1 cellular context compared by ENCODE assay signal in genomic region chr3:184250167-184250828, GRCh38.
TF ChIP-seq lines count a peak whose summit lies in the region.

No MANE protein-coding gene starts in this region.

TF ChIP-seq in SK-N-SH, 30 proteins besides CTCF, POLR2A, EP300 and RAD21 (continued from another document):
- TF ChIP-seq, protein P1, sequence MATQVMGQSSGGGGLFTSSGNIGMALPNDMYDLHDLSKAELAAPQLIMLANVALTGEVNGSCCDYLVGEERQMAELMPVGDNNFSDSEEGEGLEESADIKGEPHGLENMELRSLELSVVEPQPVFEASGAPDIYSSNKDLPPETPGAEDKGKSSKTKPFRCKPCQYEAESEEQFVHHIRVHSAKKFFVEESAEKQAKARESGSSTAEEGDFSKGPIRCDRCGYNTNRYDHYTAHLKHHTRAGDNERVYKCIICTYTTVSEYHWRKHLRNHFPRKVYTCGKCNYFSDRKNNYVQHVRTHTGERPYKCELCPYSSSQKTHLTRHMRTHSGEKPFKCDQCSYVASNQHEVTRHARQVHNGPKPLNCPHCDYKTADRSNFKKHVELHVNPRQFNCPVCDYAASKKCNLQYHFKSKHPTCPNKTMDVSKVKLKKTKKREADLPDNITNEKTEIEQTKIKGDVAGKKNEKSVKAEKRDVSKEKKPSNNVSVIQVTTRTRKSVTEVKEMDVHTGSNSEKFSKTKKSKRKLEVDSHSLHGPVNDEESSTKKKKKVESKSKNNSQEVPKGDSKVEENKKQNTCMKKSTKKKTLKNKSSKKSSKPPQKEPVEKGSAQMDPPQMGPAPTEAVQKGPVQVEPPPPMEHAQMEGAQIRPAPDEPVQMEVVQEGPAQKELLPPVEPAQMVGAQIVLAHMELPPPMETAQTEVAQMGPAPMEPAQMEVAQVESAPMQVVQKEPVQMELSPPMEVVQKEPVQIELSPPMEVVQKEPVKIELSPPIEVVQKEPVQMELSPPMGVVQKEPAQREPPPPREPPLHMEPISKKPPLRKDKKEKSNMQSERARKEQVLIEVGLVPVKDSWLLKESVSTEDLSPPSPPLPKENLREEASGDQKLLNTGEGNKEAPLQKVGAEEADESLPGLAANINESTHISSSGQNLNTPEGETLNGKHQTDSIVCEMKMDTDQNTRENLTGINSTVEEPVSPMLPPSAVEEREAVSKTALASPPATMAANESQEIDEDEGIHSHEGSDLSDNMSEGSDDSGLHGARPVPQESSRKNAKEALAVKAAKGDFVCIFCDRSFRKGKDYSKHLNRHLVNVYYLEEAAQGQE (IDR thresholded peaks at IDR 0.05; ENCODE audit: low read depth, low read length), result 0 out of 2 replicates have a peak, but pooled peaks have one; percentile 23
- TF ChIP-seq RXRA (IDR thresholded peaks at IDR 0.05; ENCODE audit: borderline replicate concordance, low read depth), result no peak
- TF ChIP-seq TEAD4 (IDR thresholded peaks at IDR 0.05; ENCODE audit: borderline replicate concordance, insufficient read depth), result no peak
- no peak for TF ChIP-seq TAF1 (IDR thresholded peaks at IDR 0.05; ENCODE audit: borderline replicate concordance, low read depth, low read length)
- no peak for TF ChIP-seq NFIC (IDR thresholded peaks at IDR 0.05; ENCODE audit: borderline replicate concordance)
- TF ChIP-seq ELF1 (IDR thresholded peaks at IDR 0.05), result no peak
- TF ChIP-seq FOSL2 (IDR thresholded peaks at IDR 0.05; ENCODE audit: borderline replicate concordance, low read depth), result no peak
- TF ChIP-seq EZH2phosphoT487 (IDR thresholded peaks at IDR 0.05; ENCODE audit: borderline replicate concordance, low read depth), result no peak
- TF ChIP-seq PBX3 (IDR thresholded peaks at IDR 0.05), result no peak
- TF ChIP-seq, protein P2, sequence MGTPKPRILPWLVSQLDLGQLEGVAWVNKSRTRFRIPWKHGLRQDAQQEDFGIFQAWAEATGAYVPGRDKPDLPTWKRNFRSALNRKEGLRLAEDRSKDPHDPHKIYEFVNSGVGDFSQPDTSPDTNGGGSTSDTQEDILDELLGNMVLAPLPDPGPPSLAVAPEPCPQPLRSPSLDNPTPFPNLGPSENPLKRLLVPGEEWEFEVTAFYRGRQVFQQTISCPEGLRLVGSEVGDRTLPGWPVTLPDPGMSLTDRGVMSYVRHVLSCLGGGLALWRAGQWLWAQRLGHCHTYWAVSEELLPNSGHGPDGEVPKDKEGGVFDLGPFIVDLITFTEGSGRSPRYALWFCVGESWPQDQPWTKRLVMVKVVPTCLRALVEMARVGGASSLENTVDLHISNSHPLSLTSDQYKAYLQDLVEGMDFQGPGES (IDR thresholded peaks at IDR 0.05; ENCODE audit: low read depth, low read length), result no peak
- no peak for TF ChIP-seq FOXM1 (IDR thresholded peaks at IDR 0.05; ENCODE audit: low read depth)
- TF ChIP-seq SMC3 (IDR thresholded peaks at IDR 0.05; ENCODE audit: low read depth, low read length), result peak; percentile 82
- TF ChIP-seq NRF1 (IDR thresholded peaks at IDR 0.05; ENCODE audit: low read depth, low read length), result no peak
- peak; percentile 50; the same call in 1 of the 2 replicates for TF ChIP-seq RCOR1 (IDR thresholded peaks at IDR 0.05; ENCODE audit: low read length)
- no peak for TF ChIP-seq ZBTB33 (IDR thresholded peaks at IDR 0.05; ENCODE audit: borderline replicate concordance, low read depth)
- TF ChIP-seq TCF12 (IDR thresholded peaks at IDR 0.05), result no peak
- TF ChIP-seq MAX (IDR thresholded peaks at IDR 0.05; ENCODE audit: low read depth), result no peak
- TF ChIP-seq MEF2A (IDR thresholded peaks at IDR 0.05; ENCODE audit: borderline replicate concordance, low read depth), result no peak
- no peak for TF ChIP-seq USF1 (IDR thresholded peaks at IDR 0.05; ENCODE audit: borderline replicate concordance, low read depth)
- no peak for TF ChIP-seq GABPA (IDR thresholded peaks at IDR 0.05; ENCODE audit: low read depth)
- TF ChIP-seq USF2 (IDR thresholded peaks at IDR 0.05; ENCODE audit: borderline replicate concordance, low read depth, low read length), result no peak
- no peak for TF ChIP-seq YY1 (IDR thresholded peaks at IDR 0.05; ENCODE audit: low read depth)
